In genomic region chr4:46270986-46271596, GRCh38 we compare ENCODE assay signal across 1 cellular context.
TF ChIP-seq lines count a peak whose summit lies in the region.

No MANE protein-coding gene starts in this region.

TF ChIP-seq in GM12878, 131 proteins besides CTCF, POLR2A, EP300 and RAD21 (continued from another document):
- TF ChIP-seq PRDM15 (CRISPR knock-in tag; IDR thresholded peaks at IDR 0.05) (no peak), ZBTB11 (CRISPR knock-in tag; IDR thresholded peaks at IDR 0.05) (no peak)
